Comparison of ENCODE assay signal across 8 cellular contexts in the genomic region with DNA sequence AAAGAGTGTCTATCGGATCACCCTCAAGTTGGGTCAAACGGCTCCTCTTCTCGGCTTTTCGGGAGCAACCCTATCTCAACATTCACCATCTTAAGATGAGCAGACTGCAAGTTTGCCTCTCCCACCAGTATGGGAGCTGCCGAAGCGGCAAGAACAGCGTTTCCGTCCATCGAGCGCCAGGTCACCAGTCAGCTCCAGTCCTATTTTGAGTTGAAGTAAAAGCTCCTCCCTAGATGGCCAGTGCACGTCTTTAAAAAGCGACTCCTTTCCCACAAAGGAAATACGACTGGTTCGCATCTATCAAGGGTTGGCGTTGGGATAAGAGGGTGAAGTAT. TPM values are rescaled to one million over a fixed set of nuclear protein-coding genes. Genes with fewer than 3 reads are reported as not detected.
DNase-seq lines count a peak whose midpoint lies in the region; ATAC-seq and TF ChIP-seq lines count a peak whose summit lies in the region.

No MANE protein-coding gene starts in this region.

- no peaks in the 10 kb centered on the region for H3K36me3 ChIP-seq in heart left ventricle
- H3K36me3 ChIP-seq in sigmoid colon, result no peaks in the 10 kb centered on the region

- TF ChIP-seq CTCF in GM10248 (IDR thresholded peaks at IDR 0.05; ENCODE audit: control extremely low read depth, extremely low read depth, low read depth, missing control alignments) (no peak), heart left ventricle (IDR thresholded peaks at IDR 0.05) (no peak), sigmoid colon (IDR thresholded peaks at IDR 0.05) (no peak)

- H3K4me3 ChIP-seq in heart left ventricle (peak overlapping the region; percentile 74 to 97 (median 88)), sigmoid colon (peak overlapping the region; percentile 64 to 95 (median 94))

- no peaks in the 10 kb centered on the region for H3K27me3 ChIP-seq in heart left ventricle
- H3K27me3 ChIP-seq in sigmoid colon, result no peaks in the 10 kb centered on the region

- no peak for TF ChIP-seq EP300 in sigmoid colon (IDR thresholded peaks at IDR 0.05)

- WGBS in heart left ventricle, 4 donors, result 0 to 1% (median 0%) methylated on average over 15 of the region's 15 CpGs
- 1% methylated on average over 15 of the region's 15 CpGs for WGBS in sigmoid colon, 2 donors

- CTCF ChIA-PET in GM10248 (lab: Yijun Ruan, JAX), result interaction anchor here (1.0 to 5.3 kb wide), 7 partner anchors 9 to 975 kb away, joined by 3 to 27 read pairs (median 5); no protein-coding TSS in a partner anchor

- intact Hi-C loops in heart left ventricle (cut with DNase I), result loop anchor here in 4 of 10 donors (2.0 to 10.0 kb wide), 5 partner anchors 266 to 556 kb away; partner anchors contain the start of genes ATR (in 3 of the 4), TRPC1 (in 2 of the 4) and XRN1 (in 1 of the 4)
- intact Hi-C loops in sigmoid colon (cut with DNase I), result loop anchor here (5.0 kb wide), 4 partner anchors 279 to 971 kb away; partner anchors contain the start of genes ATR, DIPK2A, TRPC1 and XRN1

- TF ChIP-seq POLR2A in heart left ventricle (IDR thresholded peaks at IDR 0.05) (no peak), sigmoid colon (IDR thresholded peaks at IDR 0.05) (no peak)

- ATAC-seq in GM21367 (IDR thresholded peaks at IDR 0.05; ENCODE audit: unreplicated experiment) (peak; percentile 73), HG03565 (IDR thresholded peaks at IDR 0.05; ENCODE audit: unreplicated experiment) (peak; percentile 67), heart left ventricle (peak; percentile 74 to 86 (median 80))

- H3K9me3 ChIP-seq in heart left ventricle (no peaks in the 10 kb centered on the region), sigmoid colon (no peaks in the 10 kb centered on the region)

- POLR2A ChIA-PET in GM10248 (lab: Yijun Ruan, JAX), result interaction anchor here (0.7 to 1.2 kb wide), 2 partner anchors 412 to 422 kb away, joined by 3 read pairs; partner anchors contain the start of gene ATR

- DNase-seq in GM10248 (ENCODE audit: extremely low spot score) (peak; percentile 85), heart left ventricle (peak in 1 of 5 donors; percentile 75), sigmoid colon (no peak), germinal center (ENCODE audit: low spot score) (no peak), AG08396 (ENCODE audit: low spot score) (no peak)
- peak; percentile 46 for DNase-seq in activated CD4-positive, alpha-beta T cell treated with anti-CD3 and anti-CD28 coated beads, Interleukin-2, amount 50 U/mL, for 1 hour

- H3K27ac ChIP-seq in heart left ventricle, result peak overlapping the region; percentile 67 to 95 (median 90)
- H3K27ac ChIP-seq in sigmoid colon, result peak overlapping the region; percentile 91 to 95 (median 92)

- H3K4me1 ChIP-seq in heart left ventricle, result peaks cover 6 to 52% (median 38%) of the 10 kb centered on the region in 12 donors
- peaks cover 0 to 49% (median 33%) of the 10 kb centered on the region in 4 donors for H3K4me1 ChIP-seq in sigmoid colon

RNA-seq across cellular contexts. Expression of gene U2SURP, which starts 0.4 kb away (rescaled TPM):
- total RNA-seq in heart left ventricle, result 10 to 100 TPM; 25.8 to 42.0 (median 33.5) TPM
- polyA plus RNA-seq in heart left ventricle, result 10 to 100 TPM; 17.4 to 21.1 TPM
- 10 to 100 TPM; 66.8 to 79.8 (median 68.0) TPM for total RNA-seq in sigmoid colon
- polyA plus RNA-seq in sigmoid colon, result 10 to 100 TPM; 11.4 to 28.2 (median 14.3) TPM

RNA-seq across cellular contexts. Expression of gene PAQR9, which starts 37.5 kb away (rescaled TPM):
- total RNA-seq in heart left ventricle, result 10 to 100 TPM; 11.0 to 20.5 (median 14.7) TPM
- polyA plus RNA-seq in heart left ventricle, result 1 to 10 TPM; 5.0 to 7.8 TPM
- not detected for total RNA-seq in sigmoid colon
- not detected for polyA plus RNA-seq in sigmoid colon

Comparison
In these comparisons a context has a peak if more than half of its experiments do, and no peak if none do; other contexts are left out.
1. DNase-seq: peak in GM10248 (single experiment) and activated CD4-positive, alpha-beta T cell treated with anti-CD3 and anti-CD28 coated beads, Interleukin-2, amount 50 U/mL, for 1 hour (single experiment); none in sigmoid colon (single experiment), germinal center (single experiment) and AG08396 (single experiment).
2. RNA of gene PAQR9, which starts 37.5 kb away (total RNA-seq): 11.0 to 20.5 TPM in heart left ventricle; not detected in sigmoid colon; every median in the first group is over 10 times any median in the second.
3. Peak in every context shown above with its lines, with median percentiles within 50 percentile points of each other: ATAC-seq.